In genomic region chr15:34365073-34365825, GRCh38 we compare ENCODE assay signal across 10 cellular contexts. TPM values are rescaled to one million over a fixed set of nuclear protein-coding genes. Genes with fewer than 3 reads are reported as not detected.
DNase-seq lines count a peak whose midpoint lies in the region; ATAC-seq, FAIRE-seq and TF ChIP-seq lines count a peak whose summit lies in the region.
"Had no signal": no experiment of that assay in that cellular context is flagged by ENCODE, and none has a peak within 500 bp of the region (broad histone marks: within the 10 kb centered on the region; RNA-seq: fewer than 3 reads in every experiment).

No MANE protein-coding gene starts in this region.

- H3K9ac ChIP-seq in HepG2 (ENCODE audit: insufficient read depth, low read depth, low read length) = no peak overlapping the region

- H2AFZ ChIP-seq in HepG2 (ENCODE audit: low read length) = no peak overlapping the region

- H3K4me1 ChIP-seq in HepG2 (ENCODE audit: insufficient read depth, low read length) (peaks cover 21% of the 10 kb centered on the region), right lobe of liver (peaks cover 0 to 6% (median 0%) of the 10 kb centered on the region in 4 donors), right atrium auricular region (peaks cover 0 to 29% of the 10 kb centered on the region in 2 donors), transverse colon (peaks cover 5 to 68% (median 38%) of the 10 kb centered on the region in 4 donors)

- no peaks in the 10 kb centered on the region for H4K20me1 ChIP-seq in HepG2 (ENCODE audit: insufficient read depth, low read length)

- TF ChIP-seq POLR2A in HepG2 (IDR thresholded peaks at IDR 0.05; ENCODE audit: insufficient read depth in 1 of 2, low read depth in 2 of 2, low read length in 2 of 2) (no peak), right lobe of liver (IDR thresholded peaks at IDR 0.05) (no peak), transverse colon (IDR thresholded peaks at IDR 0.05) (no peak)

- DNase-seq in HepG2 (ENCODE audit: low spot score) = no peak
- DNase-seq in right lobe of liver = no peak
- peak; percentile 21 for DNase-seq in activated CD8-positive, alpha-beta memory T cell treated with anti-CD3 and anti-CD28 coated beads, Interleukin-2, amount 50 U/mL, for 4 hours
- DNase-seq in right atrium auricular region (ENCODE audit: low spot score) = no peak
- no peak for DNase-seq in transverse colon

- no peak for FAIRE-seq in HepG2 (lab: Jason Lieb, UNC)
- FAIRE-seq: endometrium had no signal

- no peak for TF ChIP-seq EP300 in HepG2 (IDR thresholded peaks at IDR 0.05; ENCODE audit: low read depth in 2 of 2, low read length in 2 of 2)
- no peak for TF ChIP-seq EP300 in HepG2 (CRISPR knock-in tag; IDR thresholded peaks at IDR 0.05; ENCODE audit: borderline replicate concordance)
- no peak for TF ChIP-seq EP300 in transverse colon (IDR thresholded peaks at IDR 0.05; ENCODE audit: low read depth)

- intact Hi-C loops in HepG2 (cut with micrococcal nuclease; ENCODE audit: unreplicated experiment) (loop anchor here (5.0 kb wide), 1 partner anchor 123 kb away; no protein-coding TSS in a partner anchor), right lobe of liver (cut with DNase I) (loop anchor here in 1 of 2 donors (10.0 kb wide), 1 partner anchor 120 kb away; no protein-coding TSS in a partner anchor), transverse colon (cut with DNase I; ENCODE audit: low total_unique reads) (loop anchor here (10.0 kb wide), 1 partner anchor 120 kb away; no protein-coding TSS in a partner anchor)

- POLR2A ChIA-PET in HepG2 (lab: Yijun Ruan, JAX) = interaction anchor here (1.2 to 3.1 kb wide), 4 partner anchors 22 to 223 kb away, joined by 3 to 28 read pairs (median 6); partner anchors contain the start of genes NOP10, NUTM1 and SLC12A6

- H3K27ac ChIP-seq in HepG2 (ENCODE audit: extremely low read length, insufficient read depth, low read length) = no peak overlapping the region
- no peak overlapping the region for H3K27ac ChIP-seq in right lobe of liver
- H3K27ac ChIP-seq in right atrium auricular region = peak overlapping the region; percentile 97
- peak overlapping the region; percentile 98 to 100 (median 99) for H3K27ac ChIP-seq in transverse colon

- WGBS in HepG2 (ENCODE audit: low lambda C conversion rate) = 96% methylated on average over 16 of the region's 16 CpGs
- 70% methylated on average over 8 of the region's 16 CpGs for WGBS in right lobe of liver (ENCODE audit: insufficient coverage, low coverage, low lambda C conversion rate, missing lambda C conversion rate)
- 68 to 76% methylated on average over 3 to 16 of the region's 16 CpGs for WGBS in transverse colon (ENCODE audit: low coverage in 1 of 2), 2 donors

- TF ChIP-seq CTCF in HepG2 (CRISPR knock-in tag; IDR thresholded peaks at IDR 0.05) (no peak), right lobe of liver (IDR thresholded peaks at IDR 0.05) (no peak), right atrium auricular region (IDR thresholded peaks at IDR 0.05) (no peak), transverse colon (IDR thresholded peaks at IDR 0.05) (no peak)

- H3K9me3 ChIP-seq in HepG2 (ENCODE audit: low read length) (no peaks in the 10 kb centered on the region), right lobe of liver (no peaks in the 10 kb centered on the region), right atrium auricular region (no peaks in the 10 kb centered on the region), transverse colon (no peaks in the 10 kb centered on the region)

- CTCF ChIA-PET in HepG2 (lab: Yijun Ruan, JAX; ENCODE audit: low intra/inter-chr PET ratio, low total read pairs) = no interaction called here

- H3K79me2 ChIP-seq in HepG2 (ENCODE audit: insufficient read depth, low read length) = peaks cover 2% of the 10 kb centered on the region

- H3K4me2 ChIP-seq in HepG2 (ENCODE audit: low read depth, low read length) = peak overlapping the region; percentile 97; the same call in 1 of the 2 replicates

- no peak overlapping the region for H3K4me3 ChIP-seq in HepG2 (replicated peaks in 1 of 3; ENCODE audit: insufficient read depth in 1 of 3, low read depth in 2 of 3, low read length in 3 of 3)
- H3K4me3 ChIP-seq in right lobe of liver = no peak overlapping the region
- peak overlapping the region in 1 of 2 donors; percentile 84 for H3K4me3 ChIP-seq in right atrium auricular region
- H3K4me3 ChIP-seq in transverse colon = peak overlapping the region in 3 of 4 donors; percentile 72 to 95 (median 90)

- in situ Hi-C loops in HepG2 (cut with HindIII; ENCODE audit: extremely low pct_ligation_motif_present, low pct_unique_long_range_greater_than_20kb) = loop anchor here (10.0 to 25.0 kb wide), 2 partner anchors 70 to 303 kb away; partner anchors contain the start of gene GOLGA8A
- in situ Hi-C loops in transverse colon (cut with MboI; ENCODE audit: low pct_ligation_motif_present in 1 of 4, low pct_unique_long_range_greater_than_20kb in 1 of 4, low sequenced_read_pairs in 3 of 4) = loop anchor here (10.0 to 25.0 kb wide), 4 partner anchors 120 to 278 kb away; partner anchors contain the start of genes EMC4 (in 1 of the 4), EMC7 (in 1 of the 4) and PGBD4 (in 1 of the 4)

- no peaks in the 10 kb centered on the region for H3K27me3 ChIP-seq in HepG2 (ENCODE audit: control insufficient read depth in 1 of 2, insufficient read depth in 2 of 2, low read length in 2 of 2)
- no peaks in the 10 kb centered on the region for H3K27me3 ChIP-seq in right lobe of liver
- no peaks in the 10 kb centered on the region for H3K27me3 ChIP-seq in right atrium auricular region
- H3K27me3 ChIP-seq in transverse colon = no peaks in the 10 kb centered on the region

- ATAC-seq in HepG2 = no peak
- no peak for ATAC-seq in right lobe of liver
- no peak for ATAC-seq in GM18520 (IDR thresholded peaks at IDR 0.05; ENCODE audit: unreplicated experiment)
- ATAC-seq in GM18861 (IDR thresholded peaks at IDR 0.05; ENCODE audit: unreplicated experiment) = no peak
- no peak for ATAC-seq in HG02678 (IDR thresholded peaks at IDR 0.05; ENCODE audit: unreplicated experiment)

- BruUV-seq in HepG2 (replicated peaks; lab: Mats Ljungman, UMichigan) = no TSS peak

- no peak for TF ChIP-seq RAD21 in HepG2 (CRISPR knock-in tag; IDR thresholded peaks at IDR 0.05)

- H3K36me3 ChIP-seq in HepG2 (replicated peaks in 1 of 2; ENCODE audit: control insufficient read depth in 1 of 2, insufficient read depth in 2 of 2, low read length in 2 of 2) = peaks cover 1 to 3% of the 10 kb centered on the region in 2 experiments; a peak in 2 of 5 replicates
- H3K36me3 ChIP-seq in right lobe of liver = no peaks in the 10 kb centered on the region
- peaks cover 5% of the 10 kb centered on the region for H3K36me3 ChIP-seq in right atrium auricular region
- H3K36me3 ChIP-seq in transverse colon = peaks cover 0 to 9% (median 0%) of the 10 kb centered on the region in 4 donors

RNA-seq across cellular contexts. Expression of gene LPCAT4, which starts 1.7 kb away (rescaled TPM):
- total RNA-seq in HepG2 (2016; rRNA removed; fragmentation: Illumina TruSeq; extraction: Trizol) = 2.2 and 8.1 TPM in 2 replicates
- total RNA-seq in HepG2 (2016; cell fraction: cytosol; rRNA removed; fragmentation: Illumina TruSeq; extraction: Trizol; ENCODE audit: low read depth) = 2.4 and 2.6 TPM in 2 replicates
- total RNA-seq in HepG2 (2016; cell fraction: insoluble cytoplasmic fraction; rRNA removed; fragmentation: Illumina TruSeq; extraction: Trizol) = 2.8 and 7.4 TPM in 2 replicates
- 4.8 and 6.0 TPM in 2 replicates for total RNA-seq in HepG2 (2016; cell fraction: membrane; rRNA removed; fragmentation: Illumina TruSeq; extraction: Trizol)
- 11.4 and 12.7 TPM in 2 replicates for total RNA-seq in HepG2 (2016; cell fraction: nucleus; rRNA removed; fragmentation: Illumina TruSeq; extraction: Trizol)
- 57.1 and 64.6 TPM in 2 replicates for polyA plus RNA-seq in HepG2 (2011; rRNA removed)
- polyA plus RNA-seq in HepG2 (2011; cell fraction: cytosol; rRNA removed) = 41.2 and 52.0 TPM in 2 replicates
- 152 and 162 TPM in 2 replicates for polyA plus RNA-seq in HepG2 (2011; cell fraction: nucleus; rRNA removed)
- polyA plus RNA-seq in HepG2 (2012) = 27.0 and 38.0 TPM in 2 replicates
- 5.6 and 6.7 TPM in 2 replicates for polyA plus RNA-seq in HepG2 (2016; cell fraction: cytosol; fragmentation: Illumina TruSeq; extraction: Trizol; ENCODE audit: low read depth)
- 5.5 and 8.2 TPM in 2 replicates for polyA plus RNA-seq in HepG2 (2016; cell fraction: insoluble cytoplasmic fraction; fragmentation: Illumina TruSeq; extraction: Trizol; ENCODE audit: low read depth)
- polyA plus RNA-seq in HepG2 (2016; cell fraction: membrane; fragmentation: Illumina TruSeq; extraction: Trizol; ENCODE audit: low read depth) = 9.1 and 9.6 TPM in 2 replicates
- polyA plus RNA-seq in HepG2 (2016; cell fraction: nucleus; fragmentation: Illumina TruSeq; extraction: Trizol; ENCODE audit: insufficient read depth, low read depth) = 46.9 and 50.8 TPM in 2 replicates
- polyA minus RNA-seq in HepG2 (2011; rRNA and poly(A)+ RNA removed; ENCODE audit: low replicate concordance) = 30.0 and 53.4 TPM in 2 replicates
- polyA minus RNA-seq in HepG2 (2011; cell fraction: cytosol; rRNA and poly(A)+ RNA removed) = 8.5 and 8.7 TPM in 2 replicates
- polyA minus RNA-seq in HepG2 (2011; cell fraction: nucleus; rRNA and poly(A)+ RNA removed) = 12.7 and 20.1 TPM in 2 replicates
- 1 to 10 TPM; 3.2 to 6.7 (median 4.5) TPM for total RNA-seq in right lobe of liver
- total RNA-seq in right atrium auricular region = 10 to 100 TPM in 1 of 2 donors, 1 to 10 TPM in 1; 9.2 to 17.5 TPM
- 100 to 1,000 TPM; 109 to 380 (median 143) TPM for total RNA-seq in transverse colon

RNA-seq across cellular contexts. Expression of gene NUTM1, which starts 22.1 kb away (rescaled TPM):
- total RNA-seq in HepG2 (2016; rRNA removed; fragmentation: Illumina TruSeq; extraction: Trizol) (not detected in 2 replicates), right lobe of liver (not detected), right atrium auricular region (not detected), transverse colon (not detected)
- total RNA-seq in HepG2 (2016; cell fraction: cytosol; rRNA removed; fragmentation: Illumina TruSeq; extraction: Trizol; ENCODE audit: low read depth) = not detected in 2 replicates
- total RNA-seq in HepG2 (2016; cell fraction: insoluble cytoplasmic fraction; rRNA removed; fragmentation: Illumina TruSeq; extraction: Trizol) = not detected in 2 replicates
- total RNA-seq in HepG2 (2016; cell fraction: membrane; rRNA removed; fragmentation: Illumina TruSeq; extraction: Trizol) = not detected in 2 replicates
- not detected in 2 replicates for total RNA-seq in HepG2 (2016; cell fraction: nucleus; rRNA removed; fragmentation: Illumina TruSeq; extraction: Trizol)
- not detected in 2 replicates for polyA plus RNA-seq in HepG2 (2011; rRNA removed)
- not detected in 2 replicates for polyA plus RNA-seq in HepG2 (2011; cell fraction: cytosol; rRNA removed)
- not detected in 2 replicates for polyA plus RNA-seq in HepG2 (2011; cell fraction: nucleus; rRNA removed)
- not detected in 2 replicates for polyA plus RNA-seq in HepG2 (2012)
- polyA plus RNA-seq in HepG2 (2016; cell fraction: cytosol; fragmentation: Illumina TruSeq; extraction: Trizol; ENCODE audit: low read depth) = not detected in 2 replicates
- polyA plus RNA-seq in HepG2 (2016; cell fraction: insoluble cytoplasmic fraction; fragmentation: Illumina TruSeq; extraction: Trizol; ENCODE audit: low read depth) = not detected in 2 replicates
- polyA plus RNA-seq in HepG2 (2016; cell fraction: membrane; fragmentation: Illumina TruSeq; extraction: Trizol; ENCODE audit: low read depth) = not detected in 2 replicates
- not detected in 2 replicates for polyA plus RNA-seq in HepG2 (2016; cell fraction: nucleus; fragmentation: Illumina TruSeq; extraction: Trizol; ENCODE audit: insufficient read depth, low read depth)
- not detected in 2 replicates for polyA minus RNA-seq in HepG2 (2011; rRNA and poly(A)+ RNA removed; ENCODE audit: low replicate concordance)
- polyA minus RNA-seq in HepG2 (2011; cell fraction: cytosol; rRNA and poly(A)+ RNA removed) = not detected in 2 replicates
- polyA minus RNA-seq in HepG2 (2011; cell fraction: nucleus; rRNA and poly(A)+ RNA removed) = not detected in 2 replicates
- total RNA-seq: M059J had no signal

RNA-seq across cellular contexts. Expression of gene NOP10, which starts 22.3 kb away (rescaled TPM):
- 239 and 316 TPM in 2 replicates for total RNA-seq in HepG2 (2016; rRNA removed; fragmentation: Illumina TruSeq; extraction: Trizol)
- total RNA-seq in HepG2 (2016; cell fraction: cytosol; rRNA removed; fragmentation: Illumina TruSeq; extraction: Trizol; ENCODE audit: low read depth) = 76.5 and 87.6 TPM in 2 replicates
- 230 and 310 TPM in 2 replicates for total RNA-seq in HepG2 (2016; cell fraction: insoluble cytoplasmic fraction; rRNA removed; fragmentation: Illumina TruSeq; extraction: Trizol)
- total RNA-seq in HepG2 (2016; cell fraction: membrane; rRNA removed; fragmentation: Illumina TruSeq; extraction: Trizol) = 102 and 108 TPM in 2 replicates
- 85.4 and 98.7 TPM in 2 replicates for total RNA-seq in HepG2 (2016; cell fraction: nucleus; rRNA removed; fragmentation: Illumina TruSeq; extraction: Trizol)
- polyA plus RNA-seq in HepG2 (2011; rRNA removed) = 369 and 407 TPM in 2 replicates
- polyA plus RNA-seq in HepG2 (2011; cell fraction: cytosol; rRNA removed) = 361 and 401 TPM in 2 replicates
- polyA plus RNA-seq in HepG2 (2011; cell fraction: nucleus; rRNA removed) = 120 and 137 TPM in 2 replicates
- 152 and 190 TPM in 2 replicates for polyA plus RNA-seq in HepG2 (2012)
- polyA plus RNA-seq in HepG2 (2016; cell fraction: cytosol; fragmentation: Illumina TruSeq; extraction: Trizol; ENCODE audit: low read depth) = 76.5 and 98.7 TPM in 2 replicates
- 401 and 420 TPM in 2 replicates for polyA plus RNA-seq in HepG2 (2016; cell fraction: insoluble cytoplasmic fraction; fragmentation: Illumina TruSeq; extraction: Trizol; ENCODE audit: low read depth)
- polyA plus RNA-seq in HepG2 (2016; cell fraction: membrane; fragmentation: Illumina TruSeq; extraction: Trizol; ENCODE audit: low read depth) = 116 and 117 TPM in 2 replicates
- polyA plus RNA-seq in HepG2 (2016; cell fraction: nucleus; fragmentation: Illumina TruSeq; extraction: Trizol; ENCODE audit: insufficient read depth, low read depth) = 165 and 175 TPM in 2 replicates
- polyA minus RNA-seq in HepG2 (2011; rRNA and poly(A)+ RNA removed; ENCODE audit: low replicate concordance) = 109 and 357 TPM in 2 replicates
- polyA minus RNA-seq in HepG2 (2011; cell fraction: cytosol; rRNA and poly(A)+ RNA removed) = 43.3 and 43.4 TPM in 2 replicates
- 17.0 and 21.9 TPM in 2 replicates for polyA minus RNA-seq in HepG2 (2011; cell fraction: nucleus; rRNA and poly(A)+ RNA removed)
- 100 to 1,000 TPM in 2 of 6 experiments, 10 to 100 TPM in 4; 59.2 to 177 (median 79.2) TPM for total RNA-seq in right lobe of liver
- total RNA-seq in right atrium auricular region = 100 to 1,000 TPM; 115 to 120 TPM
- 100 to 1,000 TPM in 3 of 4 donors, 10 to 100 TPM in 1; 41.1 to 166 (median 152) TPM for total RNA-seq in transverse colon

RNA-seq across cellular contexts. Expression of gene SLC12A6, which starts 27.7 kb away (rescaled TPM):
- total RNA-seq in HepG2 (2016; rRNA removed; fragmentation: Illumina TruSeq; extraction: Trizol) = 10.1 and 15.2 TPM in 2 replicates
- total RNA-seq in HepG2 (2016; cell fraction: cytosol; rRNA removed; fragmentation: Illumina TruSeq; extraction: Trizol; ENCODE audit: low read depth) = 4.0 and 4.3 TPM in 2 replicates
- 8.1 and 13.4 TPM in 2 replicates for total RNA-seq in HepG2 (2016; cell fraction: insoluble cytoplasmic fraction; rRNA removed; fragmentation: Illumina TruSeq; extraction: Trizol)
- 4.4 and 5.1 TPM in 2 replicates for total RNA-seq in HepG2 (2016; cell fraction: membrane; rRNA removed; fragmentation: Illumina TruSeq; extraction: Trizol)
- 25.8 and 28.6 TPM in 2 replicates for total RNA-seq in HepG2 (2016; cell fraction: nucleus; rRNA removed; fragmentation: Illumina TruSeq; extraction: Trizol)
- polyA plus RNA-seq in HepG2 (2011; rRNA removed) = 27.9 and 30.1 TPM in 2 replicates
- polyA plus RNA-seq in HepG2 (2011; cell fraction: cytosol; rRNA removed) = 10.5 and 15.8 TPM in 2 replicates
- polyA plus RNA-seq in HepG2 (2011; cell fraction: nucleus; rRNA removed) = 42.9 and 51.0 TPM in 2 replicates
- 14.8 and 19.1 TPM in 2 replicates for polyA plus RNA-seq in HepG2 (2012)
- polyA plus RNA-seq in HepG2 (2016; cell fraction: cytosol; fragmentation: Illumina TruSeq; extraction: Trizol; ENCODE audit: low read depth) = 0.58 and 0.65 TPM in 2 replicates
- 5.6 and 6.4 TPM in 2 replicates for polyA plus RNA-seq in HepG2 (2016; cell fraction: insoluble cytoplasmic fraction; fragmentation: Illumina TruSeq; extraction: Trizol; ENCODE audit: low read depth)
- polyA plus RNA-seq in HepG2 (2016; cell fraction: membrane; fragmentation: Illumina TruSeq; extraction: Trizol; ENCODE audit: low read depth) = 1.8 and 2.1 TPM in 2 replicates
- 29.7 and 46.7 TPM in 2 replicates for polyA plus RNA-seq in HepG2 (2016; cell fraction: nucleus; fragmentation: Illumina TruSeq; extraction: Trizol; ENCODE audit: insufficient read depth, low read depth)
- 55.1 and 86.0 TPM in 2 replicates for polyA minus RNA-seq in HepG2 (2011; rRNA and poly(A)+ RNA removed; ENCODE audit: low replicate concordance)
- 29.2 and 32.6 TPM in 2 replicates for polyA minus RNA-seq in HepG2 (2011; cell fraction: cytosol; rRNA and poly(A)+ RNA removed)
- 93.5 and 132 TPM in 2 replicates for polyA minus RNA-seq in HepG2 (2011; cell fraction: nucleus; rRNA and poly(A)+ RNA removed)
- total RNA-seq in right lobe of liver = 10 to 100 TPM in 1 of 6 experiments, 1 to 10 TPM in 5; 5.6 to 10.9 (median 7.5) TPM
- 10 to 100 TPM; 21.1 to 21.6 TPM for total RNA-seq in right atrium auricular region
- 10 to 100 TPM in 3 of 4 donors, 1 to 10 TPM in 1; 9.2 to 52.6 (median 26.9) TPM for total RNA-seq in transverse colon

Comparison
In these comparisons a context has a peak if more than half of its experiments do, and no peak if none do; other contexts are left out.
1. H3K27ac ChIP-seq: peak in right atrium auricular region (2 of 2) and transverse colon (4 of 4); none in HepG2 (single experiment) and right lobe of liver (0 of 3).
2. H3K4me3 ChIP-seq: peak in transverse colon (3 of 4); none in HepG2 (0 of 3) and right lobe of liver (0 of 3).
3. RNA of gene LPCAT4, which starts 1.7 kb away (total RNA-seq): 109 to 380 TPM in transverse colon; 9.2 to 17.5 TPM in right atrium auricular region, 2.2 to 12.7 TPM in HepG2 and 3.2 to 6.7 TPM in right lobe of liver; every median in the first group is over 4 times any median in the second.